In the genomic region with DNA sequence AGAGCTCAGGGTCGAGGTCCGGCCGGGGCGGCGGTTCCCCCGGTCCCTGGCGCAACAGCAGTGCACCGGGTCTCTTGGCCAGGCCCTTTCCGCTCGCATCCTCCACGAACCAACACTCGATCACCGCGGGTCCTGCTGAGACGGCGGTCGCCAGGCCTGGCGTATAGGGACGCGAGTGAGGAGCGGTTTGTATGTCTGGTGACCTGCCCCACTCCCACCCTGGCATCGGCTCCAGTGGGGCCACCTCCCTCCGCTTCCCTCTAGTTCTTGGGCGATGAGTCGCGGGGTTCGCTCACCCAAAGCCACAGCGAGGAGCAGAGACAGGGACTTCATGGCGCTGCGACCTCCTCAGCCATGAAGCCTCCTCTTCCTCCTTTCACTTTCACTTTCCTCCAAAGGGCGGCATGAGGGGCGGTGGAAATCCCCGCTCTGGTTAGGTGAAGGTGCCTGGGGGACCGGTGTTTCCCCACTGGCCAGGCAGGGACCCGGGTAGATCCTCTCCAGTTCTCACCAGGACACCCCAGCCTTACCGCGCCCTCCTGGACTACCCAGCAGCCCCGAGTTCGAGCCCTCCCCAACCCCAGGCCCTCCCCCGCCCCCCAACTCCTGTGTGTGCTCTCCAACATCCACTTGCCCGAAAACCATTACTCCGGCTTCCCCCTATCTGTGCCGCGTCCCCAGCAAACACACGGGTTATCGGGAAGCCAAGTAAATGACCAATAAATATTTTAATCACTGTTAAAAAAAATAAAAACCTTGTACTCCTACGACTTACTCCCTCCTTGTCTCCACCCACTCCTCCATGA, we compare ENCODE assay signal across 8 cellular contexts. TPM values are rescaled to one million over a fixed set of nuclear protein-coding genes. Genes with fewer than 3 reads are reported as not detected.
DNase-seq lines count a peak whose midpoint lies in the region; ATAC-seq and TF ChIP-seq lines count a peak whose summit lies in the region.

A gene (minus strand): TSS at position 370 of the 806 bp plus-strand sequence. CDS start 37 bp downstream, at position 333.

- H3K79me2 ChIP-seq in DOHH2 (ENCODE audit: control insufficient read depth, low read length) (peaks cover 60% of the 10 kb centered on the region), GM23248 (ENCODE audit: insufficient read depth) (peaks cover 61% of the 10 kb centered on the region)

- H3K9me3 ChIP-seq in DOHH2 (ENCODE audit: control insufficient read depth, insufficient read depth, low read length), result no peaks in the 10 kb centered on the region
- H3K9me3 ChIP-seq in GM23248 (ENCODE audit: low read depth), result no peaks in the 10 kb centered on the region
- no peaks in the 10 kb centered on the region for H3K9me3 ChIP-seq in spleen

- 0 to 1% methylated on average over 33 to 45 of the region's 47 CpGs for WGBS in GM23248 (ENCODE audit: low coverage in 1 of 2, low lambda C conversion rate in 2 of 2, missing lambda C conversion rate in 2 of 2), 2 experiments
- 0 to 1% (median 1%) methylated on average over 24 to 47 of the region's 47 CpGs for WGBS in spleen, 5 donors

- H3K27ac ChIP-seq in DOHH2 (ENCODE audit: low read depth, low read length), result peak within 1 kb of the TSS; percentile 93
- peak within 1 kb of the TSS; percentile 90 for H3K27ac ChIP-seq in GM23248
- peak within 1 kb of the TSS; percentile 95 to 100 (median 99) for H3K27ac ChIP-seq in spleen

- H3K4me3 ChIP-seq in DOHH2 (ENCODE audit: low read length) (peak within 1 kb of the TSS; percentile 95), GM23248 (peak within 1 kb of the TSS; percentile 94), NB4 (ENCODE audit: low read depth, low read length) (peak within 1 kb of the TSS; percentile 81), spleen (peak within 1 kb of the TSS; percentile 62 to 98 (median 80))

- ATAC-seq in HG03469 (IDR thresholded peaks at IDR 0.05; ENCODE audit: unreplicated experiment), result no peak

- no peaks in the 10 kb centered on the region for H3K27me3 ChIP-seq in DOHH2 (ENCODE audit: control insufficient read depth, low read length)
- H3K27me3 ChIP-seq in GM23248 (replicated peaks; ENCODE audit: insufficient read depth), result no peaks in the 10 kb centered on the region
- H3K27me3 ChIP-seq in spleen (replicated peaks in 1 of 7), result no peaks in the 10 kb centered on the region

- in situ Hi-C loops in GM23248 (cut with MboI), result no loop called here

- intact Hi-C loops in spleen (cut with DNase I; ENCODE audit: low total_unique reads), result no loop called here

- TF ChIP-seq POLR2A in NB4 (IDR thresholded peaks at IDR 0.05; ENCODE audit: extremely low read depth, insufficient read length), result peak; percentile 52
- TF ChIP-seq POLR2A in spleen (IDR thresholded peaks at IDR 0.05), result peak in 1 of 3 donors; percentile 55

- peak within 1 kb of the TSS; percentile 91 for H3K9ac ChIP-seq in GM23248

- TF ChIP-seq CTCF in DOHH2 (IDR thresholded peaks at IDR 0.05; ENCODE audit: low read depth, low read length, poor library complexity, severe bottlenecking) (no peak), NB4 (IDR thresholded peaks at IDR 0.05; ENCODE audit: low read depth, low read length) (no peak), spleen (IDR thresholded peaks at IDR 0.05 in 8 of 11, conservative IDR thresholded peaks at IDR 0.05 in 3 of 11) (no peak)

- DNase-seq in GM23248 (peak; percentile 75), NB4 (ENCODE audit: low read depth) (peak; percentile 81), iris pigment epithelial cell (ENCODE audit: low read depth) (peak; percentile 79), spleen (peak; percentile 92)
- peak; percentile 52 to 71 (median 60) for DNase-seq in activated CD4-positive, CD25-positive, alpha-beta regulatory T cell (lab: John Stamatoyannopoulos, UW)
- DNase-seq in central memory CD4-positive, alpha-beta T cell, result peak; percentile 89

- H3K36me3 ChIP-seq in DOHH2 (ENCODE audit: control insufficient read depth, low read length) (peaks cover 54% of the 10 kb centered on the region), GM23248 (ENCODE audit: low read depth) (peaks cover 8% of the 10 kb centered on the region; the same call in 1 of the 2 replicates), spleen (peaks cover 2 to 59% (median 30%) of the 10 kb centered on the region in 6 donors)

- peak within 1 kb of the TSS; percentile 91 for H3K4me2 ChIP-seq in DOHH2 (ENCODE audit: low read length)
- peak within 1 kb of the TSS; percentile 93 for H3K4me2 ChIP-seq in GM23248 (ENCODE audit: unreplicated experiment)

- peak within 1 kb of the TSS; percentile 41 for H2AFZ ChIP-seq in GM23248

- peaks cover 17% of the 10 kb centered on the region for H3F3A ChIP-seq in DOHH2 (ENCODE audit: control insufficient read depth, insufficient read depth)
- peaks cover 11% of the 10 kb centered on the region for H3F3A ChIP-seq in GM23248 (ENCODE audit: insufficient read depth)

- peaks cover 6% of the 10 kb centered on the region; the same call in 1 of the 2 replicates for H4K20me1 ChIP-seq in DOHH2 (ENCODE audit: control insufficient read depth, insufficient read depth, low read depth, low read length)
- no peaks in the 10 kb centered on the region; the same call in 1 of the 2 replicates for H4K20me1 ChIP-seq in GM23248 (ENCODE audit: insufficient read depth)

- H3K4me1 ChIP-seq in DOHH2 (ENCODE audit: control insufficient read depth, low read length) (peaks cover 39% of the 10 kb centered on the region), GM23248 (ENCODE audit: insufficient read depth) (peaks cover 13% of the 10 kb centered on the region), spleen (peaks cover 52 to 84% (median 77%) of the 10 kb centered on the region in 6 donors)

- H3K9me2 ChIP-seq in DOHH2 (replicated peaks; ENCODE audit: control insufficient read depth, low read length) (no peaks in the 10 kb centered on the region), GM23248 (ENCODE audit: insufficient read depth) (no peaks in the 10 kb centered on the region)

RNA-seq across cellular contexts. Expression of the gene that starts here (rescaled TPM):
- total RNA-seq in GM23248 (2014; rRNA removed; shearing (Covaris generic)), result 62.3 and 68.7 TPM in 2 replicates
- polyA plus RNA-seq in GM23248 (2016; fragmentation: Nextera tagmentation; extraction: Ambion mirVana) (75.8 and 78.4 TPM in 2 replicates), spleen (100 to 1,000 TPM in 1 of 3 donors, 10 to 100 TPM in 2; 42.6 to 101 (median 81.6) TPM)
- total RNA-seq in spleen, result 100 to 1,000 TPM; 238 to 292 (median 285) TPM
